ENCODE assay signal across 1 cellular context in genomic region chr2:20567159-20567925, GRCh38.
A peak's percentile ranks its signal among the peaks of the same experiment; 100 is the strongest.
TF ChIP-seq lines count a peak whose summit lies in the region.

No MANE protein-coding gene starts in this region.

TF ChIP-seq in HepG2, 621 proteins besides CTCF, POLR2A, EP300 and RAD21 (continued from another document):
- no peak for TF ChIP-seq TIGD3 (CRISPR knock-in tag; IDR thresholded peaks at IDR 0.05; ENCODE audit: borderline replicate concordance)
- TF ChIP-seq ZNF569 (CRISPR knock-in tag; IDR thresholded peaks at IDR 0.05; ENCODE audit: borderline replicate concordance), result no peak
- no peak for TF ChIP-seq HBP1 (CRISPR knock-in tag; IDR thresholded peaks at IDR 0.05; ENCODE audit: low read depth)
- no peak for TF ChIP-seq PHF21A (CRISPR knock-in tag; IDR thresholded peaks at IDR 0.05)
- no peak for TF ChIP-seq ISX (CRISPR knock-in tag; conservative IDR thresholded peaks at IDR 0.05)
- no peak for TF ChIP-seq SIN3B (IDR thresholded peaks at IDR 0.05; ENCODE audit: low read length)
- TF ChIP-seq MTF1 (CRISPR knock-in tag; IDR thresholded peaks at IDR 0.05), result no peak
- no peak for TF ChIP-seq ZFP1 (CRISPR knock-in tag; IDR thresholded peaks at IDR 0.05)
- TF ChIP-seq ZNF292 (CRISPR knock-in tag; IDR thresholded peaks at IDR 0.05; ENCODE audit: borderline replicate concordance, low read depth), result no peak
- TF ChIP-seq ZEB1 (IDR thresholded peaks at IDR 0.05; ENCODE audit: insufficient replicate concordance, low read depth), result no peak
- TF ChIP-seq NFE2L2 (IDR thresholded peaks at IDR 0.05; ENCODE audit: low read length), result no peak
- TF ChIP-seq MTERF4 (CRISPR knock-in tag; IDR thresholded peaks at IDR 0.05), result no peak
- TF ChIP-seq FOSL2 (CRISPR knock-in tag; IDR thresholded peaks at IDR 0.05), result 0 out of 2 replicates have a peak, but pooled peaks have one; percentile 21
- no peak for TF ChIP-seq ZNF839 (CRISPR knock-in tag; IDR thresholded peaks at IDR 0.05; ENCODE audit: borderline replicate concordance)
